In the genomic region with DNA sequence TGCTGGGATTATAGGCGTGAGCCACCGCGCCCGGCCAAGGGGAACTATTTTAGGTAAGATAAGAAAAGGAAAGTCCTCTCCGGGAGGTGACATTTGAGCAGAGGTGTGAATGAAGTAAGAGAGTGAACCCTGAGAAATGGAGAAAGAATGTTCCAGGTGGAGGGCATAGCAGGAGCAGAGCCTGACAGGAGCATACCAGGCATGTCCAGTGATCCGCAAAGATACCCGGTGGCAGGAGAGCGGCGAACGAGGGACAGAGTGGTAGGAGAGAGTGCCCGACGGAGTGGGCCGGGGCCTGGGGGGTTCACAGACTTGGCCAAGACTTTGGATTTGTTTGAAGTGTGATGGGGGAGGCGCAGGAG, we compare ENCODE assay signal across 23 cellular contexts.
"Had no signal": no experiment of that assay in that cellular context is flagged by ENCODE, and none has a peak within 500 bp of the region (broad histone marks: within the 10 kb centered on the region; RNA-seq: fewer than 3 reads in every experiment).

No MANE protein-coding gene starts in this region.

- H3K9me3 ChIP-seq: prostate gland, right atrium auricular region, sigmoid colon, testis, tibial nerve, upper lobe of right lung, uterus had no signal

- DNase-seq: dorsolateral prefrontal cortex; effector CD4-positive, alpha-beta T cell; hypothalamus; immature natural killer cell; islet precursor cell; mesenchymal stem cell; midbrain; naive thymus-derived CD4-positive, alpha-beta T cell; sigmoid colon; stimulated activated CD4-positive, alpha-beta T cell treated with anti-CD3 and anti-CD28 coated beads, Interleukin-2, amount 100 ng/mL, for 24 hours; stimulated activated CD4-positive, alpha-beta T cell treated with anti-CD3 and anti-CD28 coated beads, Interleukin-4, amount 100 ng/mL, for 24 hours; stimulated activated naive CD8-positive, alpha-beta T cell treated with anti-CD3 and anti-CD28 coated beads, Interleukin-15, Interleukin-2, amounts not matched to agents 100 U/mL and 50 U/mL, for 24 hours; substantia nigra; testis; upper lobe of right lung; uterus had no signal

- H3K4me3 ChIP-seq: dorsolateral prefrontal cortex, lung, prostate gland, right atrium auricular region, sigmoid colon, testis, tibial nerve, upper lobe of right lung, uterus had no signal

- H3K27me3 ChIP-seq: dorsolateral prefrontal cortex, right atrium auricular region, testis, upper lobe of right lung had no signal

- H3K27ac Mint-ChIP-seq: immature natural killer cell; nephron; stimulated activated effector memory CD8-positive, alpha-beta T cell treated with anti-CD3 and anti-CD28 coated beads, Interleukin-12 subunit alpha, Interleukin-12 subunit beta, amount 100 ng/mL, for 72 hours had no signal

- H3K9me3 Mint-ChIP-seq: immature natural killer cell; nephron; stimulated activated effector memory CD8-positive, alpha-beta T cell treated with anti-CD3 and anti-CD28 coated beads, Interleukin-12 subunit alpha, Interleukin-12 subunit beta, amount 100 ng/mL, for 72 hours had no signal

- H3K4me3 Mint-ChIP-seq: immature natural killer cell; naive thymus-derived CD4-positive, alpha-beta T cell; nephron; stimulated activated effector memory CD8-positive, alpha-beta T cell treated with anti-CD3 and anti-CD28 coated beads, Interleukin-12 subunit alpha, Interleukin-12 subunit beta, amount 100 ng/mL, for 72 hours had no signal

- H3K27ac ChIP-seq: dorsolateral prefrontal cortex, prostate gland, right atrium auricular region, sigmoid colon, testis, tibial nerve, upper lobe of right lung, uterus had no signal

- H3K4me1 ChIP-seq: prostate gland, right atrium auricular region, sigmoid colon, testis, tibial nerve, upper lobe of right lung, uterus had no signal

- H3K36me3 ChIP-seq: prostate gland, right atrium auricular region, sigmoid colon, tibial nerve, upper lobe of right lung, uterus had no signal

- ATAC-seq: left lobe of liver; naive thymus-derived CD4-positive, alpha-beta T cell; stimulated activated effector memory CD8-positive, alpha-beta T cell treated with anti-CD3 and anti-CD28 coated beads, Interleukin-12 subunit alpha, Interleukin-12 subunit beta, amount 100 ng/mL, for 72 hours; stimulated activated naive CD8-positive, alpha-beta T cell treated with anti-CD3 and anti-CD28 coated beads, Interleukin-15, Interleukin-2, amounts not matched to agents 100 U/mL and 50 U/mL, for 24 hours; upper lobe of right lung had no signal

- H3K4me1 Mint-ChIP-seq: nephron had no signal

- H3K36me3 Mint-ChIP-seq: immature natural killer cell; naive thymus-derived CD4-positive, alpha-beta T cell; stimulated activated effector memory CD8-positive, alpha-beta T cell treated with anti-CD3 and anti-CD28 coated beads, Interleukin-12 subunit alpha, Interleukin-12 subunit beta, amount 100 ng/mL, for 72 hours had no signal
